20 cellular contexts compared by ENCODE assay signal in the genomic region with DNA sequence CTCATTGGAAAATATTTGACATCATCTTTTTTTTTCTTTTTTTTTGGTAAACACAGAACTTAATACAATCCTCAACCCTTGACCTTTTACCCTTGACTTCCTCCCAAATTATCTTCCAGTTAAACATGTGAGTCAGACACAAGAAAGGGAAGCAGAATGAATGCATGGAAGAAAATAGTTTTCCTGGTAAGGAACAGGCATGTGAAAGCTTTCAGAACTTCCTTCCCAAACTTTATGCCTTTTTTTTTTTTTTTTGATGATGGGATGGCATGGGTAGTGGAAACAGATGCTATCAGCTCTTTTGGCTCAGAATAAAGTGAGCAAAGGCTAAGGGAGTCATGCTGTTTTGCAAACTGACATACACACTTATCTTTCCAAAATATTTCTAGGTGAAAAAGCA.
DNase-seq lines count a peak whose midpoint lies in the region; ATAC-seq and TF ChIP-seq lines count a peak whose summit lies in the region.
"Had no signal": no experiment of that assay in that cellular context is flagged by ENCODE, and none has a peak within 500 bp of the region (broad histone marks: within the 10 kb centered on the region; RNA-seq: fewer than 3 reads in every experiment).

No MANE protein-coding gene starts in this region.

- H2BK120ac ChIP-seq in neuronal stem cell (ENCODE audit: low read depth, low read length): no peak overlapping the region

- TF ChIP-seq CTCF in GM23338 (conservative IDR thresholded peaks at IDR 0.05; ENCODE audit: low read depth in 2 of 2) (no peak), PC-9 (conservative IDR thresholded peaks at IDR 0.05) (no peak), GM13976 (IDR thresholded peaks at IDR 0.05; ENCODE audit: borderline replicate concordance, control extremely low read depth, extremely low read depth, insufficient read depth, missing control alignments) (no peak), breast epithelium (IDR thresholded peaks at IDR 0.05) (no peak), GM10266 (IDR thresholded peaks at IDR 0.05; ENCODE audit: control insufficient read depth, insufficient read depth, low read depth, missing control alignments) (no peak)

- ATAC-seq in GM23338 (no peak), GM21576 (IDR thresholded peaks at IDR 0.05; ENCODE audit: unreplicated experiment) (no peak)
- ATAC-seq: GM12878, K562, PC-3 had no signal

- no peak overlapping the region for H2AK5ac ChIP-seq in neuronal stem cell (ENCODE audit: low read depth, low read length)

- H3K79me2 ChIP-seq in GM23338 (replicated peaks; ENCODE audit: insufficient read depth): no peaks in the 10 kb centered on the region
- no peaks in the 10 kb centered on the region for H3K79me2 ChIP-seq in PC-9 (ENCODE audit: low read depth)

- H3F3A ChIP-seq in GM23338 (replicated peaks; ENCODE audit: low read depth) (no peaks in the 10 kb centered on the region), PC-9 (ENCODE audit: insufficient read depth, low read depth) (0 out of 2 replicates have a peak, but pooled peaks cover 6% of the 10 kb centered on the region)

- no peaks in the 10 kb centered on the region for H3K9me3 Mint-ChIP-seq in GM23338

- H4K8ac ChIP-seq in neuronal stem cell (ENCODE audit: low read depth, low read length): no peak overlapping the region

- no peak for TF ChIP-seq POLR2A in breast epithelium (IDR thresholded peaks at IDR 0.05)

- H3K9me3 ChIP-seq in PC-9 (ENCODE audit: insufficient read depth, low read depth) (no peaks in the 10 kb centered on the region), neuronal stem cell (replicated peaks in 1 of 2; ENCODE audit: control insufficient read depth in 2 of 2, insufficient read depth in 1 of 2, low read depth in 1 of 2, low read length in 2 of 2) (no peaks in the 10 kb centered on the region), breast epithelium (no peaks in the 10 kb centered on the region)

- intact Hi-C loops in PC-9 (cut with micrococcal nuclease; ENCODE audit: unreplicated experiment): no loop called here
- intact Hi-C loops in breast epithelium (cut with DNase I; ENCODE audit: low total_unique reads): no loop called here

- H4K91ac ChIP-seq in neuronal stem cell (ENCODE audit: low read depth, low read length, poor library complexity): no peak overlapping the region

- POLR2A ChIA-PET in PC-9 (lab: Charles Lee; ENCODE audit: unreplicated experiment): interaction anchor here (0.5 kb wide), 1 partner anchor 1364 kb away, joined by 9 read pairs; no protein-coding TSS in a partner anchor

- H3K4me2 ChIP-seq in GM23338: no peak overlapping the region
- 0 out of 2 replicates have a peak overlapping the region, but pooled peaks have one; percentile 2 for H3K4me2 ChIP-seq in PC-9
- no peak overlapping the region for H3K4me2 ChIP-seq in neuronal stem cell (ENCODE audit: insufficient read depth, low read length, poor library complexity, severe bottlenecking)

- H3K9me2 ChIP-seq in GM23338 (ENCODE audit: insufficient read depth) (peaks cover 2% of the 10 kb centered on the region; the same call in 1 of the 2 replicates), PC-9 (ENCODE audit: insufficient read depth) (no peaks in the 10 kb centered on the region)

- in situ Hi-C loops in GM13976 (cut with MboI; ENCODE audit: low sequenced_read_pairs, unreplicated experiment): no loop called here

- H4K20me1 ChIP-seq in GM23338 (replicated peaks; ENCODE audit: insufficient read depth) (no peaks in the 10 kb centered on the region), PC-9 (ENCODE audit: insufficient read depth) (no peaks in the 10 kb centered on the region)

- CTCF ChIA-PET in PC-9 (lab: Charles Lee): no interaction called here

- H3K4me1 ChIP-seq in GM23338 (ENCODE audit: insufficient read depth) (peaks cover 5% of the 10 kb centered on the region; the same call in 1 of the 2 replicates), PC-9 (replicated peaks; ENCODE audit: insufficient read depth) (peaks cover 10% of the 10 kb centered on the region; the same call in 1 of the 2 replicates), neuronal stem cell (ENCODE audit: control insufficient read depth in 2 of 2, insufficient read depth in 1 of 2, low read depth in 1 of 2, low read length in 2 of 2) (peaks cover 1 to 25% of the 10 kb centered on the region in 2 donors), breast epithelium (no peaks in the 10 kb centered on the region)

- no peak overlapping the region for H3K4me3 Mint-ChIP-seq in GM23338
- H3K4me3 Mint-ChIP-seq: CD14-positive monocyte had no signal

- no peak overlapping the region for H3K9ac ChIP-seq in neuronal stem cell (ENCODE audit: low read depth, low read length, poor library complexity)
- H3K9ac ChIP-seq: GM23248 had no signal

- H2BK5ac ChIP-seq in neuronal stem cell (ENCODE audit: low read length): no peak overlapping the region

- H2BK12ac ChIP-seq in neuronal stem cell (ENCODE audit: low read length): no peak overlapping the region

- no peaks in the 10 kb centered on the region for H3K36me3 Mint-ChIP-seq in GM23338 (ENCODE audit: low read depth)
- H3K36me3 Mint-ChIP-seq: CD14-positive monocyte had no signal

- BruUV-seq in PC-9 (replicated peaks; lab: Mats Ljungman, UMichigan): no TSS peak

- no peak overlapping the region for H2BK15ac ChIP-seq in neuronal stem cell (ENCODE audit: low read length)

- DNase-seq in GM23338 (ENCODE audit: low spot score) (no peak), PC-9 (no peak), fibroblast of peridontal ligament (ENCODE audit: extremely low read depth) (peak; percentile 4), neuronal stem cell (ENCODE audit: low spot score) (no peak), GM13976 (ENCODE audit: low spot score) (no peak), breast epithelium (ENCODE audit: low spot score in 2 of 2) (no peak), GM10266 (ENCODE audit: extremely low spot score) (no peak)
- DNase-seq: COR-L47, DMS153, NCI-H1048, NCI-H146, NCI-H345, NCI-H69, PC-3 had no signal

- no peaks in the 10 kb centered on the region for H3K27me3 Mint-ChIP-seq in GM23338 (ENCODE audit: insufficient read depth, low read depth, poor library complexity)

- H3K27me3 ChIP-seq in GM23338 (ENCODE audit: insufficient read depth) (no peaks in the 10 kb centered on the region), PC-9 (ENCODE audit: insufficient read depth, low read depth) (no peaks in the 10 kb centered on the region), neuronal stem cell (ENCODE audit: control insufficient read depth in 3 of 3, insufficient read depth in 3 of 3, low read depth in 1 of 3, low read length in 3 of 3) (no peaks in the 10 kb centered on the region), breast epithelium (no peaks in the 10 kb centered on the region)

- H3K36me3 ChIP-seq in GM23338 (ENCODE audit: insufficient read depth): no peaks in the 10 kb centered on the region
- H3K36me3 ChIP-seq in PC-9 (ENCODE audit: low read depth): no peaks in the 10 kb centered on the region
- no peaks in the 10 kb centered on the region for H3K36me3 ChIP-seq in neuronal stem cell (replicated peaks in 1 of 2; ENCODE audit: control insufficient read depth in 2 of 2, insufficient read depth in 2 of 2, low read length in 2 of 2)
- no peaks in the 10 kb centered on the region for H3K36me3 ChIP-seq in breast epithelium

- H3K4me3 ChIP-seq in GM23338: no peak overlapping the region
- H3K4me3 ChIP-seq in PC-9: no peak overlapping the region
- no peak overlapping the region for H3K4me3 ChIP-seq in neuronal stem cell (ENCODE audit: low read length in 2 of 2)
- no peak overlapping the region for H3K4me3 ChIP-seq in breast epithelium
- H3K4me3 ChIP-seq: GM12878, GM23248, K562 had no signal

- no peak overlapping the region for H3K4ac ChIP-seq in neuronal stem cell (ENCODE audit: low read length)

- H2AFZ ChIP-seq in GM23338 (no peak overlapping the region; the same call in 1 of the 2 replicates), PC-9 (no peak overlapping the region), neuronal stem cell (ENCODE audit: low read length) (peak overlapping the region; percentile 8)
- H2AFZ ChIP-seq: GM23248 had no signal

- peak overlapping the region; percentile 7; the same call in 1 of the 2 replicates for H3K27ac Mint-ChIP-seq in GM23338
- H3K27ac Mint-ChIP-seq: CD14-positive monocyte had no signal

- peaks cover 24% of the 10 kb centered on the region for H3K4me1 Mint-ChIP-seq in GM23338
- H3K4me1 Mint-ChIP-seq: CD14-positive monocyte had no signal

- no peak overlapping the region for H3K14ac ChIP-seq in neuronal stem cell (ENCODE audit: low read length)

- H3K18ac ChIP-seq in neuronal stem cell (ENCODE audit: low read length): no peak overlapping the region

- H3K27ac ChIP-seq in GM23338 (ENCODE audit: low read depth) (no peak overlapping the region), PC-9 (no peak overlapping the region), neuronal stem cell (replicated peaks; ENCODE audit: low read length) (no peak overlapping the region), breast epithelium (peak overlapping the region in 1 of 2 donors; percentile 0)
- H3K27ac ChIP-seq: GM23248, HL-60 had no signal

- H3K79me1 ChIP-seq in neuronal stem cell (ENCODE audit: low read depth, low read length): no peaks in the 10 kb centered on the region

- H3K23ac ChIP-seq in neuronal stem cell (ENCODE audit: low read depth, low read length, poor library complexity): no peak overlapping the region

TF ChIP-seq in GM23338, 12 proteins besides CTCF, POLR2A, EP300 and RAD21:
- TF ChIP-seq STAT1 (IDR thresholded peaks at IDR 0.05; ENCODE audit: unreplicated experiment) (no peak), EZH2 (IDR thresholded peaks at IDR 0.05; ENCODE audit: low read depth, unreplicated experiment) (no peak)
- TF ChIP-seq, protein P1, sequence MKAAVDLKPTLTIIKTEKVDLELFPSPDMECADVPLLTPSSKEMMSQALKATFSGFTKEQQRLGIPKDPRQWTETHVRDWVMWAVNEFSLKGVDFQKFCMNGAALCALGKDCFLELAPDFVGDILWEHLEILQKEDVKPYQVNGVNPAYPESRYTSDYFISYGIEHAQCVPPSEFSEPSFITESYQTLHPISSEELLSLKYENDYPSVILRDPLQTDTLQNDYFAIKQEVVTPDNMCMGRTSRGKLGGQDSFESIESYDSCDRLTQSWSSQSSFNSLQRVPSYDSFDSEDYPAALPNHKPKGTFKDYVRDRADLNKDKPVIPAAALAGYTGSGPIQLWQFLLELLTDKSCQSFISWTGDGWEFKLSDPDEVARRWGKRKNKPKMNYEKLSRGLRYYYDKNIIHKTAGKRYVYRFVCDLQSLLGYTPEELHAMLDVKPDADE (IDR thresholded peaks at IDR 0.05): no peak
